In the genomic region with DNA sequence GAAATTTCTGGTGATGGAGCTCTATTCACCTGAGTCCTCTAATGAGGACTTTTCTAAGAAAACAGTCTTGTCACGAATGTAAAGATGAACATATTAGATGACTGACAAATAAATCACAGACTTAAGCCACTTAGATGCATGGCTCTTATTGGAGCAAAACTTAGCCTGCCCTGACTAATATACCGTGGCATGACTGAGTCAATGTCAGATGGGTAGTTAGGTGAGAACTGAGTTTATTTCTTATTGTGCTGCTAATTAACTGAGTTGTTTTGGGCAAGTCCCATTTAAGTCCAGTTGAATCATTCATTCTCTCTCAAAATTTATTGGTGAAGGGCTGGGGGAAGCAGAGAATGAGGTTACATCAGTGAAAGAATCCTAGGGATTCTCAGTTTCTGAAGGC, we compare ENCODE assay signal across 29 cellular contexts.
"Had no signal": no experiment of that assay in that cellular context is flagged by ENCODE, and none has a peak within 500 bp of the region (broad histone marks: within the 10 kb centered on the region; RNA-seq: fewer than 3 reads in every experiment).

No MANE protein-coding gene starts in this region.

- H3K9me3 Mint-ChIP-seq: activated B cell treated with CpG ODN at 0.5 μM for 24 hours; activated CD8-positive, alpha-beta T cell treated with anti-CD3 and anti-CD28 coated beads for 36 hours; activated T-cell treated with anti-CD3 and anti-CD28 coated beads, Interleukin-2, amount 50 U/mL, for 4 hours; activated T-helper 17 cell treated with anti-CD3 and anti-CD28 coated beads, Interleukin-2, amount 50 U/mL, for 72 hours; effector memory CD8-positive, alpha-beta T cell; T-helper 2 cell treated with Interferon-gamma antibody and Interleukin-4, amounts not matched to agents 5 μg/mL and 100 μg/mL, for 36 hours had no signal

- H3K4me3 Mint-ChIP-seq: activated B cell treated with CpG ODN at 0.5 μM for 24 hours; activated CD8-positive, alpha-beta T cell treated with anti-CD3 and anti-CD28 coated beads for 36 hours; activated naive CD8-positive, alpha-beta T cell; activated T-cell treated with anti-CD3 and anti-CD28 coated beads, Interleukin-2, amount 50 U/mL, for 4 hours; activated T-helper 17 cell treated with anti-CD3 and anti-CD28 coated beads, Interleukin-2, amount 50 U/mL, for 72 hours; effector memory CD8-positive, alpha-beta T cell; T-helper 17 cell; T-helper 2 cell treated with Interferon-gamma antibody and Interleukin-4, amounts not matched to agents 5 μg/mL and 100 μg/mL, for 36 hours had no signal

- H3K4me1 Mint-ChIP-seq: activated B cell treated with CpG ODN at 0.5 μM for 24 hours; activated T-helper 17 cell treated with anti-CD3 and anti-CD28 coated beads, Interleukin-2, amount 50 U/mL, for 72 hours; T-helper 17 cell had no signal

- DNase-seq: activated B cell treated with CpG ODN at 0.5 μM for 24 hours; activated CD4-positive, alpha-beta T cell treated with anti-CD3 and anti-CD28 coated beads for 48 hours; activated CD4-positive, alpha-beta T cell treated with anti-CD3 and anti-CD28 coated beads, Interleukin-2, amount 50 U/mL, for 1 hour; activated CD4-positive, alpha-beta T cell treated with anti-CD3 and anti-CD28 coated beads, Interleukin-2, amount 50 U/mL, for 48 hours; activated CD8-positive, alpha-beta memory T cell treated with anti-CD3 and anti-CD28 coated beads for 24 hours; activated CD8-positive, alpha-beta T cell treated with anti-CD3 and anti-CD28 coated beads for 36 hours; activated effector memory CD4-positive, alpha-beta T cell treated with Interleukin-2 at 50 U/mL for 16 hours; activated gamma-delta T cell treated with Interleukin-2 at 50 U/mL for 16 hours; activated naive CD4-positive, alpha-beta T cell treated with anti-CD3 and anti-CD28 coated beads, Interleukin-2, amount 50 U/mL, for 16 hours; activated naive CD4-positive, alpha-beta T cell treated with Interleukin-2 at 50 U/mL for 16 hours; activated T-cell treated with anti-CD3 and anti-CD28 coated beads, Interleukin-2, amount 50 U/mL, for 4 hours; amniotic stem cell; anterior cingulate cortex; brain microvascular endothelial cell; caudate nucleus; cortex of kidney; dermis blood vessel endothelial cell; effector CD4-positive, alpha-beta T cell; effector memory CD8-positive, alpha-beta T cell; head of caudate nucleus; T-helper 1 cell; T-helper 17 cell; T1000; WERI-Rb-1 had no signal

- H3K27ac ChIP-seq: brain microvascular endothelial cell, WERI-Rb-1 had no signal

- ATAC-seq: activated CD4-positive, CD25-positive, alpha-beta regulatory T cell treated with anti-CD3 and anti-CD28 coated beads, Interleukin-2, amount 50 U/mL, for 24 hours; activated CD8-positive, alpha-beta T cell treated with anti-CD3 and anti-CD28 coated beads for 36 hours; activated T-cell treated with anti-CD3 and anti-CD28 coated beads, Interleukin-2, amount 50 U/mL, for 4 hours; activated T-helper 17 cell treated with anti-CD3 and anti-CD28 coated beads, Interleukin-2, amount 50 U/mL, for 72 hours; effector memory CD8-positive, alpha-beta T cell; esophagus mucosa; T-helper 17 cell had no signal

- H3K27me3 Mint-ChIP-seq: activated B cell treated with CpG ODN at 0.5 μM for 24 hours; activated CD8-positive, alpha-beta T cell treated with anti-CD3 and anti-CD28 coated beads for 36 hours; T-helper 17 cell had no signal

- H3K36me3 Mint-ChIP-seq: activated naive CD8-positive, alpha-beta T cell had no signal

- H3K36me3 ChIP-seq: brain microvascular endothelial cell, WERI-Rb-1 had no signal

- H3K27ac Mint-ChIP-seq: activated B cell treated with CpG ODN at 0.5 μM for 24 hours; activated CD8-positive, alpha-beta T cell treated with anti-CD3 and anti-CD28 coated beads for 36 hours; activated naive CD8-positive, alpha-beta T cell; activated T-helper 17 cell treated with anti-CD3 and anti-CD28 coated beads, Interleukin-2, amount 50 U/mL, for 72 hours; effector memory CD8-positive, alpha-beta T cell; T-helper 17 cell; T-helper 2 cell treated with Interferon-gamma antibody and Interleukin-4, amounts not matched to agents 5 μg/mL and 100 μg/mL, for 36 hours had no signal

- H3K27me3 ChIP-seq: brain microvascular endothelial cell had no signal
